Comparison of ENCODE assay signal across 1 cellular context in the genomic region with DNA sequence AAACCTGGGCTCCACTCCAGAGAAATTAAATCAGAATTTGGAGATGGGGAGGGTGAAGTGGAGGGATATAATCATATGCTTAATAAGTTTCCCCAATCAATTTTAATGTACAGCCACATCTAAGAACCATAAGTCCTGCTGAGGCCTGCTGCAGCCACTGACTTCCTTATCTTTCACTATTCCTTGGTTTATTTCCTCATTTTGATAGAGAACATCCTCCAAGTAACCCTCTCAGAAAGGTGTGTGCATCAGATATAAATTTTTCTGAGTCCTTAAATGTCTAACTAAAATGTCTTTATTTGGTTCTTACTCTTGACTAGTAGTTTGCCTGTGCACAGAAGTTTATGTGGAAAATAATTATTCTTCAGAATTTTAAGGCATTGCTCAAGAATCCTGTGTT.
A peak's percentile ranks its signal among the peaks of the same experiment; 100 is the strongest.
TF ChIP-seq lines count a peak whose summit lies in the region.

No MANE protein-coding gene starts in this region.

TF ChIP-seq in K562, 482 proteins besides CTCF, POLR2A, EP300 and RAD21 (continued from another document):
- TF ChIP-seq, protein P1, sequence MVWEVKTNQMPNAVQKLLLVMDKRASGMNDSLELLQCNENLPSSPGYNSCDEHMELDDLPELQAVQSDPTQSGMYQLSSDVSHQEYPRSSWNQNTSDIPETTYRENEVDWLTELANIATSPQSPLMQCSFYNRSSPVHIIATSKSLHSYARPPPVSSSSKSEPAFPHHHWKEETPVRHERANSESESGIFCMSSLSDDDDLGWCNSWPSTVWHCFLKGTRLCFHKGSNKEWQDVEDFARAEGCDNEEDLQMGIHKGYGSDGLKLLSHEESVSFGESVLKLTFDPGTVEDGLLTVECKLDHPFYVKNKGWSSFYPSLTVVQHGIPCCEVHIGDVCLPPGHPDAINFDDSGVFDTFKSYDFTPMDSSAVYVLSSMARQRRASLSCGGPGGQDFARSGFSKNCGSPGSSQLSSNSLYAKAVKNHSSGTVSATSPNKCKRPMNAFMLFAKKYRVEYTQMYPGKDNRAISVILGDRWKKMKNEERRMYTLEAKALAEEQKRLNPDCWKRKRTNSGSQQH (CRISPR knock-in tag; IDR thresholded peaks at IDR 0.05) = no peak
- no peak for TF ChIP-seq NCOA1 (IDR thresholded peaks at IDR 0.05; ENCODE audit: low read depth)
- TF ChIP-seq PTBP1 (IDR thresholded peaks at IDR 0.05; ENCODE audit: low read depth, low read length) = no peak
- TF ChIP-seq ZSCAN32 (CRISPR knock-in tag; IDR thresholded peaks at IDR 0.05) = no peak
- TF ChIP-seq CBFA2T2 (conservative IDR thresholded peaks at IDR 0.05) = no peak
- TF ChIP-seq KLF13 (tag; IDR thresholded peaks at IDR 0.05; ENCODE audit: borderline replicate concordance, low read depth) = no peak
- no peak for TF ChIP-seq POLR3G (IDR thresholded peaks at IDR 0.05; ENCODE audit: extremely low read depth, insufficient read length, insufficient replicate concordance)
- TF ChIP-seq ZNF583 (CRISPR knock-in tag; IDR thresholded peaks at IDR 0.05) = no peak
- TF ChIP-seq GABPB1 (CRISPR knock-in tag; IDR thresholded peaks at IDR 0.05) = no peak
- TF ChIP-seq TCF3 (CRISPR knock-in tag; IDR thresholded peaks at IDR 0.05) = peak; percentile 52; the same call in 1 of the 2 replicates
- TF ChIP-seq RBM34 (IDR thresholded peaks at IDR 0.05; ENCODE audit: borderline replicate concordance, insufficient read depth, low read length) = no peak
